1 cellular context compared by ENCODE assay signal in genomic region chr1:56517404-56518130, GRCh38.
TF ChIP-seq lines count a peak whose summit lies in the region.

No MANE protein-coding gene starts in this region.

TF ChIP-seq in K562, 482 proteins besides CTCF, POLR2A, EP300 and RAD21 (continued from another document and continues in another):
- TF ChIP-seq MLX (CRISPR knock-in tag; conservative IDR thresholded peaks at IDR 0.05) (no peak), ATF2 (CRISPR knock-in tag; IDR thresholded peaks at IDR 0.05) (no peak), ZNF408 (CRISPR knock-in tag; IDR thresholded peaks at IDR 0.05; ENCODE audit: low read depth) (no peak), ADNP (tag; IDR thresholded peaks at IDR 0.05) (peak; percentile 81), ZNF174 (CRISPR knock-in tag; IDR thresholded peaks at IDR 0.05) (no peak), ZC3H8 (IDR thresholded peaks at IDR 0.05) (no peak), HMG20B (CRISPR knock-in tag; IDR thresholded peaks at IDR 0.05) (no peak), HES1 (IDR thresholded peaks at IDR 0.05; ENCODE audit: low read depth) (no peak), NR2C2 (CRISPR knock-in tag; IDR thresholded peaks at IDR 0.05) (no peak), NR2C2 (tag; IDR thresholded peaks at IDR 0.05) (no peak), BCL6 (CRISPR knock-in tag; IDR thresholded peaks at IDR 0.05) (no peak), ARNT (IDR thresholded peaks at IDR 0.05) (no peak), PHB2 (IDR thresholded peaks at IDR 0.05; ENCODE audit: low read depth) (no peak), TSHZ1 (CRISPR knock-in tag; IDR thresholded peaks at IDR 0.05) (no peak), NR1H2 (CRISPR knock-in tag; IDR thresholded peaks at IDR 0.05) (no peak), WHSC1 (IDR thresholded peaks at IDR 0.05; ENCODE audit: low read length) (no peak), GATAD2A (IDR thresholded peaks at IDR 0.05) (no peak), MYBL2 (IDR thresholded peaks at IDR 0.05; ENCODE audit: low read depth) (no peak), MYBL2 (CRISPR knock-in tag; IDR thresholded peaks at IDR 0.05; ENCODE audit: borderline replicate concordance) (no peak), ZNF696 (CRISPR knock-in tag; conservative IDR thresholded peaks at IDR 0.05) (no peak), TBP (optimal IDR thresholded peaks at IDR 0.05; ENCODE audit: low read depth, low read length) (no peak), GTF2B (IDR thresholded peaks at IDR 0.05; ENCODE audit: extremely low read depth, insufficient read length) (no peak), HDAC6 (IDR thresholded peaks at IDR 0.05; ENCODE audit: low read depth, low read length) (no peak), SOX6 (IDR thresholded peaks at IDR 0.05) (no peak), SFPQ (IDR thresholded peaks at IDR 0.05; ENCODE audit: low read depth, low read length) (no peak), HOXB6 (CRISPR knock-in tag; IDR thresholded peaks at IDR 0.05; ENCODE audit: borderline replicate concordance) (no peak), ZNF407 (IDR thresholded peaks at IDR 0.05; ENCODE audit: low read depth) (no peak), BDP1 (IDR thresholded peaks at IDR 0.05; ENCODE audit: insufficient read depth, insufficient read length) (no peak), MEF2D (tag; conservative IDR thresholded peaks at IDR 0.05; ENCODE audit: low read depth) (no peak), MAFK (IDR thresholded peaks at IDR 0.05; ENCODE audit: low read length) (peak; percentile 16; the same call in 1 of the 2 replicates), ZZZ3 (IDR thresholded peaks at IDR 0.05) (no peak), ATF1 (CRISPR knock-in tag; IDR thresholded peaks at IDR 0.05) (no peak), ATF1 (tag; IDR thresholded peaks at IDR 0.05) (no peak), ZNF217 (CRISPR knock-in tag; IDR thresholded peaks at IDR 0.05) (no peak), TAF1 (IDR thresholded peaks at IDR 0.05; ENCODE audit: control insufficient read depth, extremely low read depth, insufficient read depth, low read length, severe bottlenecking) (no peak), SMARCA5 (IDR thresholded peaks at IDR 0.05) (peak; percentile 52; the same call in 1 of the 2 replicates), FOXM1 (IDR thresholded peaks at IDR 0.05; ENCODE audit: low read depth) (no peak), FOXM1 (CRISPR knock-in tag; IDR thresholded peaks at IDR 0.05; ENCODE audit: low read depth) (no peak), GTF2A2 (tag; IDR thresholded peaks at IDR 0.05) (no peak), STAT5A (IDR thresholded peaks at IDR 0.05; ENCODE audit: borderline replicate concordance, low read length) (no peak), NUFIP1 (IDR thresholded peaks at IDR 0.05; ENCODE audit: partially characterized antibody) (no peak), CCAR2 (IDR thresholded peaks at IDR 0.05; ENCODE audit: low read depth, low read length) (no peak), TBL1XR1 (IDR thresholded peaks at IDR 0.05; ENCODE audit: low read length in 2 of 2) (no peak), GTF2F1 (IDR thresholded peaks at IDR 0.05; ENCODE audit: low read depth, low read length) (no peak), HINFP (tag; conservative IDR thresholded peaks at IDR 0.05; ENCODE audit: low read depth) (no peak), CBFA2T2 (conservative IDR thresholded peaks at IDR 0.05) (no peak), CHD4 (IDR thresholded peaks at IDR 0.05; ENCODE audit: insufficient read depth, insufficient replicate concordance, low read depth, low read length, poor library complexity, severe bottlenecking) (peak; percentile 39), NKRF (IDR thresholded peaks at IDR 0.05; ENCODE audit: borderline replicate concordance) (no peak), BCOR (IDR thresholded peaks at IDR 0.05) (peak; percentile 90)
